2 cellular contexts compared by ENCODE assay signal in the genomic region with DNA sequence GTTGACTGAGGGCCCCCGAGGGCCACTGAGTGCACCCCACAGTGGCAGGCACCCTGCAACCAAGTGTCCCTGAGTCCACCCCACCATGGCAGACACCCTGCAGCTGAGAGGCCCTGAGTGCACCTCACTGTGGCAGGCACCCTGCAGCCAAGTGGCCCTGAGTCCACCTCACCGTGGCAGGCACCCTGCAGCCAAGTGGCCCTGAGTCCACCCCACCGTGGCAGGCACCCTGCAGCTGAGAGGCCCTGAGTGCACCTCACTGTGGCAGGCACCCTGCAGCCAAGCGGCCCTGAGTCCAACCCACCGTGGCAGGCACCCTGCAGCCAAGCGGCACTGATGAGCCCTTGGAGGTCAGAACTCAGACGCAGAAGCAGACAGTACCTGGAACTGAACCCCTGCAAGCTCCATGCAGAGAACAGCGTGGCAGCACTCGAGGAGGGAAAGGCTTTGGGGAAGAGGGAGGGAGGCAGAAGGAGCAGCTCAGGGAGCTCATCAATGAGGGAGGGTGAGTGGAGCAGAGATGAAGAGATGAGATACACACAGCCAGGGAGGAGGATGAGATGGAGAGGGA.
TF ChIP-seq lines count a peak whose summit lies in the region.

No MANE protein-coding gene starts in this region.

TF ChIP-seq in A549, 52 proteins besides CTCF, POLR2A, EP300 and RAD21 (continued from another document):
- TF ChIP-seq HES2 (IDR thresholded peaks at IDR 0.05), result no peak

TF ChIP-seq in HCT116, 20 proteins besides CTCF, POLR2A, EP300 and RAD21 (continued from another document):
- TF ChIP-seq ZBTB33 (IDR thresholded peaks at IDR 0.05; ENCODE audit: extremely low read depth, insufficient replicate concordance, low read length) (no peak), ZNF274 (IDR thresholded peaks at IDR 0.05; ENCODE audit: low read depth, low read length) (no peak), SRF (IDR thresholded peaks at IDR 0.05; ENCODE audit: low read depth) (no peak), JUND (IDR thresholded peaks at IDR 0.05) (no peak), ZFX (IDR thresholded peaks at IDR 0.05) (no peak), EGR1 (IDR thresholded peaks at IDR 0.05; ENCODE audit: low read depth) (no peak), SIN3A (IDR thresholded peaks at IDR 0.05; ENCODE audit: low read depth) (no peak), POLR2AphosphoS5 (IDR thresholded peaks at IDR 0.05; ENCODE audit: low read depth, low read length) (no peak), YY1 (IDR thresholded peaks at IDR 0.05; ENCODE audit: extremely low read depth, insufficient replicate concordance, low read depth, low read length) (no peak), CEBPB (IDR thresholded peaks at IDR 0.05; ENCODE audit: low read depth) (no peak), CBX3 (IDR thresholded peaks at IDR 0.05; ENCODE audit: low read depth) (no peak), TCF7L2 (IDR thresholded peaks at IDR 0.05; ENCODE audit: borderline replicate concordance, extremely low read depth, insufficient read depth, insufficient read length) (no peak), FOSL1 (IDR thresholded peaks at IDR 0.05; ENCODE audit: low read depth) (no peak), ELF1 (IDR thresholded peaks at IDR 0.05; ENCODE audit: borderline replicate concordance, low read depth) (no peak)
- TF ChIP-seq, protein P1, sequence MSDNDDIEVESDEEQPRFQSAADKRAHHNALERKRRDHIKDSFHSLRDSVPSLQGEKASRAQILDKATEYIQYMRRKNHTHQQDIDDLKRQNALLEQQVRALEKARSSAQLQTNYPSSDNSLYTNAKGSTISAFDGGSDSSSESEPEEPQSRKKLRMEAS (IDR thresholded peaks at IDR 0.05), result no peak
- TF ChIP-seq, protein P2, sequence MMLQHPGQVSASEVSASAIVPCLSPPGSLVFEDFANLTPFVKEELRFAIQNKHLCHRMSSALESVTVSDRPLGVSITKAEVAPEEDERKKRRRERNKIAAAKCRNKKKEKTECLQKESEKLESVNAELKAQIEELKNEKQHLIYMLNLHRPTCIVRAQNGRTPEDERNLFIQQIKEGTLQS (IDR thresholded peaks at IDR 0.05), result no peak
- TF ChIP-seq, protein P3, sequence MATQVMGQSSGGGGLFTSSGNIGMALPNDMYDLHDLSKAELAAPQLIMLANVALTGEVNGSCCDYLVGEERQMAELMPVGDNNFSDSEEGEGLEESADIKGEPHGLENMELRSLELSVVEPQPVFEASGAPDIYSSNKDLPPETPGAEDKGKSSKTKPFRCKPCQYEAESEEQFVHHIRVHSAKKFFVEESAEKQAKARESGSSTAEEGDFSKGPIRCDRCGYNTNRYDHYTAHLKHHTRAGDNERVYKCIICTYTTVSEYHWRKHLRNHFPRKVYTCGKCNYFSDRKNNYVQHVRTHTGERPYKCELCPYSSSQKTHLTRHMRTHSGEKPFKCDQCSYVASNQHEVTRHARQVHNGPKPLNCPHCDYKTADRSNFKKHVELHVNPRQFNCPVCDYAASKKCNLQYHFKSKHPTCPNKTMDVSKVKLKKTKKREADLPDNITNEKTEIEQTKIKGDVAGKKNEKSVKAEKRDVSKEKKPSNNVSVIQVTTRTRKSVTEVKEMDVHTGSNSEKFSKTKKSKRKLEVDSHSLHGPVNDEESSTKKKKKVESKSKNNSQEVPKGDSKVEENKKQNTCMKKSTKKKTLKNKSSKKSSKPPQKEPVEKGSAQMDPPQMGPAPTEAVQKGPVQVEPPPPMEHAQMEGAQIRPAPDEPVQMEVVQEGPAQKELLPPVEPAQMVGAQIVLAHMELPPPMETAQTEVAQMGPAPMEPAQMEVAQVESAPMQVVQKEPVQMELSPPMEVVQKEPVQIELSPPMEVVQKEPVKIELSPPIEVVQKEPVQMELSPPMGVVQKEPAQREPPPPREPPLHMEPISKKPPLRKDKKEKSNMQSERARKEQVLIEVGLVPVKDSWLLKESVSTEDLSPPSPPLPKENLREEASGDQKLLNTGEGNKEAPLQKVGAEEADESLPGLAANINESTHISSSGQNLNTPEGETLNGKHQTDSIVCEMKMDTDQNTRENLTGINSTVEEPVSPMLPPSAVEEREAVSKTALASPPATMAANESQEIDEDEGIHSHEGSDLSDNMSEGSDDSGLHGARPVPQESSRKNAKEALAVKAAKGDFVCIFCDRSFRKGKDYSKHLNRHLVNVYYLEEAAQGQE (IDR thresholded peaks at IDR 0.05; ENCODE audit: low read depth), result no peak
